In the genomic region with DNA sequence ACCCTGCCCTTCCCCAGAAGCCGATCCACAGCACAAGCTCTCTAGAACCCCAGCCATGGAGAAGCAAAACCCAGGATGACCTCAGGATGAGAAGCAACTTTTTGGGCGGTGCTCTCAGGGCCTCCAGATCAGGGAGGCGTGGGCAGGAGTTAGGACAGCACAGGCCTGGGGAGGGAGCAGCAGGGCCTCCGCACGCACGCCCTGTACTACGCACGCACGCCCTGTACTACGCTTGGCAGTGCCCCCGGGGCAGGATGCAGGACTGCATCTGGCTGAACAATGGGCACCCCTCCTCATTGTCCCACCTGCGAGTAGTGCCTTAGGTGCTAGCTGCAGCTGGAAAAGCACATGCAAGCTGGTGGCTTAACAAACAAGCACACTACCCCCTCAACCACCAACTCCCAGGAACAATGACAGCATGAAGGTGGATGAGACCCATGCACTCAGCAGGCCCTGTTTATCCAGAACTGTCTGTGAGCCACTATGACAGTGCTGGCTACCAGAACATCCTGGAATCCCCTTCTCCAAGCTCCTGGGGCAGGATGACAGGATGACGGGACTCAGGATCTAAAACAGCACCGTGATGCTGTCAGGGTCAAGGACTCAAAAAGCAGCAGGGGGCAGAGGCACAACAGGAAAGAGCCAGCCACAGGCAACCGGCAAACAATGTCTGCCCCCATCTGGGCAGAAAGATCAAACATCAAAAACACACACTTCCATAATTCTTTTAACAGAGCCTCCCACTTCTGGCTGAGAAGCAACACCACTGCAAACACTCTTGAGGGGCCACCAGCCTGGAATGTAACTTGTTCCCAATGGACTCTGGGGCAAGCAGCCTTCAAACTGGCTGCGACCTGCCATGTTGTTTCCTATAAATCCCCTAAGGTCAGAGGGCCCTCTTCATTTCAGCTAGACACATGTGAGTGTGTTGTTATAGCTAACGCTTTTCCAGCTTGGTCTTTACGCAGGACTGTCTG, we compare ENCODE assay signal across 1 cellular context.
A peak's percentile ranks its signal among the peaks of the same experiment; 100 is the strongest.
TF ChIP-seq lines count a peak whose summit lies in the region.

No MANE protein-coding gene starts in this region.

TF ChIP-seq in HepG2, 621 proteins besides CTCF, POLR2A, EP300 and RAD21 (continued from another document and continues in another):
- TF ChIP-seq ZNF138 (CRISPR knock-in tag; IDR thresholded peaks at IDR 0.05; ENCODE audit: low read depth) (no peak), HOXA7 (CRISPR knock-in tag; IDR thresholded peaks at IDR 0.05) (no peak), EZH2 (conservative IDR thresholded peaks at IDR 0.05; ENCODE audit: low read depth, low read length) (no peak), TOPORS (CRISPR knock-in tag; IDR thresholded peaks at IDR 0.05) (no peak), GABPB1 (CRISPR knock-in tag; IDR thresholded peaks at IDR 0.05) (peak; percentile 22; the same call in 1 of the 2 replicates), NFE2L2 (IDR thresholded peaks at IDR 0.05; ENCODE audit: low read length) (no peak), YY1 (IDR thresholded peaks at IDR 0.05; ENCODE audit: insufficient read depth, insufficient replicate concordance, low read depth, low read length) (no peak), ZNF747 (CRISPR knock-in tag; IDR thresholded peaks at IDR 0.05; ENCODE audit: borderline replicate concordance) (no peak), ZNF598 (CRISPR knock-in tag; IDR thresholded peaks at IDR 0.05; ENCODE audit: borderline replicate concordance) (no peak), HNRNPK (IDR thresholded peaks at IDR 0.05; ENCODE audit: low read depth, low read length, poor library complexity, severe bottlenecking) (no peak), ZNF782 (CRISPR knock-in tag; IDR thresholded peaks at IDR 0.05; ENCODE audit: borderline replicate concordance) (no peak), FOXA3 (CRISPR knock-in tag; IDR thresholded peaks at IDR 0.05) (no peak), ZC3H13 (CRISPR knock-in tag; IDR thresholded peaks at IDR 0.05) (no peak), HCFC1 (IDR thresholded peaks at IDR 0.05; ENCODE audit: low read depth, low read length) (no peak), ZNF136 (CRISPR knock-in tag; IDR thresholded peaks at IDR 0.05; ENCODE audit: low read depth) (no peak), PHF8 (CRISPR knock-in tag; IDR thresholded peaks at IDR 0.05) (no peak), ZFX (CRISPR knock-in tag; IDR thresholded peaks at IDR 0.05; ENCODE audit: low read depth) (no peak), ZNF451 (CRISPR knock-in tag; IDR thresholded peaks at IDR 0.05) (no peak), NFE2L1 (CRISPR knock-in tag; IDR thresholded peaks at IDR 0.05; ENCODE audit: borderline replicate concordance) (no peak), ZFP36L2 (CRISPR knock-in tag; IDR thresholded peaks at IDR 0.05) (no peak), MAFF (IDR thresholded peaks at IDR 0.05; ENCODE audit: low read depth, low read length) (no peak), ZNF607 (CRISPR knock-in tag; IDR thresholded peaks at IDR 0.05; ENCODE audit: borderline replicate concordance) (no peak), TAF15 (IDR thresholded peaks at IDR 0.05; ENCODE audit: low read depth, low read length, poor library complexity, severe bottlenecking) (no peak), ZNF343 (CRISPR knock-in tag; IDR thresholded peaks at IDR 0.05) (no peak), ZNF264 (CRISPR knock-in tag; IDR thresholded peaks at IDR 0.05) (no peak), ZNF296 (CRISPR knock-in tag; conservative IDR thresholded peaks at IDR 0.05) (no peak), HIVEP1 (CRISPR knock-in tag; IDR thresholded peaks at IDR 0.05) (no peak), SIX4 (CRISPR knock-in tag; IDR thresholded peaks at IDR 0.05) (no peak), ZNF674 (CRISPR knock-in tag; IDR thresholded peaks at IDR 0.05; ENCODE audit: low read depth) (no peak), ZNF724P (CRISPR knock-in tag; IDR thresholded peaks at IDR 0.05; ENCODE audit: borderline replicate concordance) (no peak), ZNF160 (CRISPR knock-in tag; IDR thresholded peaks at IDR 0.05) (no peak), EHMT2 (IDR thresholded peaks at IDR 0.05; ENCODE audit: borderline replicate concordance, low read depth, low read length) (no peak), ZNF205 (CRISPR knock-in tag; IDR thresholded peaks at IDR 0.05) (0 out of 2 replicates have a peak, but pooled peaks have one; percentile 30), YEATS4 (CRISPR knock-in tag; IDR thresholded peaks at IDR 0.05; ENCODE audit: borderline replicate concordance) (no peak), ZNF772 (CRISPR knock-in tag; IDR thresholded peaks at IDR 0.05) (no peak), DNMT1 (CRISPR knock-in tag; IDR thresholded peaks at IDR 0.05) (no peak)
- TF ChIP-seq, protein P1, sequence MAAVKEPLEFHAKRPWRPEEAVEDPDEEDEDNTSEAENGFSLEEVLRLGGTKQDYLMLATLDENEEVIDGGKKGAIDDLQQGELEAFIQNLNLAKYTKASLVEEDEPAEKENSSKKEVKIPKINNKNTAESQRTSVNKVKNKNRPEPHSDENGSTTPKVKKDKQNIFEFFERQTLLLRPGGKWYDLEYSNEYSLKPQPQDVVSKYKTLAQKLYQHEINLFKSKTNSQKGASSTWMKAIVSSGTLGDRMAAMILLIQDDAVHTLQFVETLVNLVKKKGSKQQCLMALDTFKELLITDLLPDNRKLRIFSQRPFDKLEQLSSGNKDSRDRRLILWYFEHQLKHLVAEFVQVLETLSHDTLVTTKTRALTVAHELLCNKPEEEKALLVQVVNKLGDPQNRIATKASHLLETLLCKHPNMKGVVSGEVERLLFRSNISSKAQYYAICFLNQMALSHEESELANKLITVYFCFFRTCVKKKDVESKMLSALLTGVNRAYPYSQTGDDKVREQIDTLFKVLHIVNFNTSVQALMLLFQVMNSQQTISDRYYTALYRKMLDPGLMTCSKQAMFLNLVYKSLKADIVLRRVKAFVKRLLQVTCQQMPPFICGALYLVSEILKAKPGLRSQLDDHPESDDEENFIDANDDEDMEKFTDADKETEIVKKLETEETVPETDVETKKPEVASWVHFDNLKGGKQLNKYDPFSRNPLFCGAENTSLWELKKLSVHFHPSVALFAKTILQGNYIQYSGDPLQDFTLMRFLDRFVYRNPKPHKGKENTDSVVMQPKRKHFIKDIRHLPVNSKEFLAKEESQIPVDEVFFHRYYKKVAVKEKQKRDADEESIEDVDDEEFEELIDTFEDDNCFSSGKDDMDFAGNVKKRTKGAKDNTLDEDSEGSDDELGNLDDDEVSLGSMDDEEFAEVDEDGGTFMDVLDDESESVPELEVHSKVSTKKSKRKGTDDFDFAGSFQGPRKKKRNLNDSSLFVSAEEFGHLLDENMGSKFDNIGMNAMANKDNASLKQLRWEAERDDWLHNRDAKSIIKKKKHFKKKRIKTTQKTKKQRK (IDR thresholded peaks at IDR 0.05; ENCODE audit: low read length) = no peak
- TF ChIP-seq, protein P2, sequence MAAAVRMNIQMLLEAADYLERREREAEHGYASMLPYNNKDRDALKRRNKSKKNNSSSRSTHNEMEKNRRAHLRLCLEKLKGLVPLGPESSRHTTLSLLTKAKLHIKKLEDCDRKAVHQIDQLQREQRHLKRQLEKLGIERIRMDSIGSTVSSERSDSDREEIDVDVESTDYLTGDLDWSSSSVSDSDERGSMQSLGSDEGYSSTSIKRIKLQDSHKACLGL (CRISPR knock-in tag; IDR thresholded peaks at IDR 0.05) = no peak
- TF ChIP-seq, protein P3, sequence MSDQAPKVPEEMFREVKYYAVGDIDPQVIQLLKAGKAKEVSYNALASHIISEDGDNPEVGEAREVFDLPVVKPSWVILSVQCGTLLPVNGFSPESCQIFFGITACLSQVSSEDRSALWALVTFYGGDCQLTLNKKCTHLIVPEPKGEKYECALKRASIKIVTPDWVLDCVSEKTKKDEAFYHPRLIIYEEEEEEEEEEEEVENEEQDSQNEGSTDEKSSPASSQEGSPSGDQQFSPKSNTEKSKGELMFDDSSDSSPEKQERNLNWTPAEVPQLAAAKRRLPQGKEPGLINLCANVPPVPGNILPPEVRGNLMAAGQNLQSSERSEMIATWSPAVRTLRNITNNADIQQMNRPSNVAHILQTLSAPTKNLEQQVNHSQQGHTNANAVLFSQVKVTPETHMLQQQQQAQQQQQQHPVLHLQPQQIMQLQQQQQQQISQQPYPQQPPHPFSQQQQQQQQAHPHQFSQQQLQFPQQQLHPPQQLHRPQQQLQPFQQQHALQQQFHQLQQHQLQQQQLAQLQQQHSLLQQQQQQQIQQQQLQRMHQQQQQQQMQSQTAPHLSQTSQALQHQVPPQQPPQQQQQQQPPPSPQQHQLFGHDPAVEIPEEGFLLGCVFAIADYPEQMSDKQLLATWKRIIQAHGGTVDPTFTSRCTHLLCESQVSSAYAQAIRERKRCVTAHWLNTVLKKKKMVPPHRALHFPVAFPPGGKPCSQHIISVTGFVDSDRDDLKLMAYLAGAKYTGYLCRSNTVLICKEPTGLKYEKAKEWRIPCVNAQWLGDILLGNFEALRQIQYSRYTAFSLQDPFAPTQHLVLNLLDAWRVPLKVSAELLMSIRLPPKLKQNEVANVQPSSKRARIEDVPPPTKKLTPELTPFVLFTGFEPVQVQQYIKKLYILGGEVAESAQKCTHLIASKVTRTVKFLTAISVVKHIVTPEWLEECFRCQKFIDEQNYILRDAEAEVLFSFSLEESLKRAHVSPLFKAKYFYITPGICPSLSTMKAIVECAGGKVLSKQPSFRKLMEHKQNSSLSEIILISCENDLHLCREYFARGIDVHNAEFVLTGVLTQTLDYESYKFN (CRISPR knock-in tag; conservative IDR thresholded peaks at IDR 0.05) = no peak
- TF ChIP-seq, protein P4, sequence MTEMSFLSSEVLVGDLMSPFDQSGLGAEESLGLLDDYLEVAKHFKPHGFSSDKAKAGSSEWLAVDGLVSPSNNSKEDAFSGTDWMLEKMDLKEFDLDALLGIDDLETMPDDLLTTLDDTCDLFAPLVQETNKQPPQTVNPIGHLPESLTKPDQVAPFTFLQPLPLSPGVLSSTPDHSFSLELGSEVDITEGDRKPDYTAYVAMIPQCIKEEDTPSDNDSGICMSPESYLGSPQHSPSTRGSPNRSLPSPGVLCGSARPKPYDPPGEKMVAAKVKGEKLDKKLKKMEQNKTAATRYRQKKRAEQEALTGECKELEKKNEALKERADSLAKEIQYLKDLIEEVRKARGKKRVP (CRISPR knock-in tag; IDR thresholded peaks at IDR 0.05) = no peak
- TF ChIP-seq, protein P5, sequence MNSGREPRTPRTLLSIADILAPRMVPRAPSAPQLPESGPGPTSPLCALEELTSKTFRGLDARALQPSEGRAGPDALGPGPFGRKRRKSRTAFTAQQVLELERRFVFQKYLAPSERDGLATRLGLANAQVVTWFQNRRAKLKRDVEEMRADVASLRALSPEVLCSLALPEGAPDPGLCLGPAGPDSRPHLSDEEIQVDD (CRISPR knock-in tag; IDR thresholded peaks at IDR 0.05; ENCODE audit: borderline replicate concordance) = no peak
- TF ChIP-seq, protein P6, sequence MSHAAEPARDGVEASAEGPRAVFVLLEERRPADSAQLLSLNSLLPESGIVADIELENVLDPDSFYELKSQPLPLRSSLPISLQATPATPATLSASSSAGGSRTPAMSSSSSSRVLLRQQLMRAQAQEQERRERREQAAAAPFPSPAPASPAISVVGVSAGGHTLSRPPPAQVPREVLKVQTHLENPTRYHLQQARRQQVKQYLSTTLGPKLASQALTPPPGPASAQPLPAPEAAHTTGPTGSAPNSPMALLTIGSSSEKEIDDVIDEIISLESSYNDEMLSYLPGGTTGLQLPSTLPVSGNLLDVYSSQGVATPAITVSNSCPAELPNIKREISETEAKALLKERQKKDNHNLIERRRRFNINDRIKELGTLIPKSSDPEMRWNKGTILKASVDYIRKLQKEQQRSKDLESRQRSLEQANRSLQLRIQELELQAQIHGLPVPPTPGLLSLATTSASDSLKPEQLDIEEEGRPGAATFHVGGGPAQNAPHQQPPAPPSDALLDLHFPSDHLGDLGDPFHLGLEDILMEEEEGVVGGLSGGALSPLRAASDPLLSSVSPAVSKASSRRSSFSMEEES (CRISPR knock-in tag; IDR thresholded peaks at IDR 0.05) = 0 out of 2 replicates have a peak, but pooled peaks have one; percentile 23
- TF ChIP-seq, protein P7, sequence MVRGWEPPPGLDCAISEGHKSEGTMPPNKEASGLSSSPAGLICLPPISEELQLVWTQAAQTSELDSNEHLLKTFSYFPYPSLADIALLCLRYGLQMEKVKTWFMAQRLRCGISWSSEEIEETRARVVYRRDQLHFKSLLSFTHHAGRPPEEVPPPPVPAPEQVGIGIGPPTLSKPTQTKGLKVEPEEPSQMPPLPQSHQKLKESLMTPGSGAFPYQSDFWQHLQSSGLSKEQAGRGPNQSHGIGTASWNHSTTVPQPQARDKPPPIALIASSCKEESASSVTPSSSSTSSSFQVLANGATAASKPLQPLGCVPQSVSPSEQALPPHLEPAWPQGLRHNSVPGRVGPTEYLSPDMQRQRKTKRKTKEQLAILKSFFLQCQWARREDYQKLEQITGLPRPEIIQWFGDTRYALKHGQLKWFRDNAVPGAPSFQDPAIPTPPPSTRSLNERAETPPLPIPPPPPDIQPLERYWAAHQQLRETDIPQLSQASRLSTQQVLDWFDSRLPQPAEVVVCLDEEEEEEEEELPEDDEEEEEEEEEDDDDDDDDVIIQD (CRISPR knock-in tag; IDR thresholded peaks at IDR 0.05; ENCODE audit: low read depth) = 0 out of 2 replicates have a peak, but pooled peaks have one; percentile 13
- TF ChIP-seq, protein P8, sequence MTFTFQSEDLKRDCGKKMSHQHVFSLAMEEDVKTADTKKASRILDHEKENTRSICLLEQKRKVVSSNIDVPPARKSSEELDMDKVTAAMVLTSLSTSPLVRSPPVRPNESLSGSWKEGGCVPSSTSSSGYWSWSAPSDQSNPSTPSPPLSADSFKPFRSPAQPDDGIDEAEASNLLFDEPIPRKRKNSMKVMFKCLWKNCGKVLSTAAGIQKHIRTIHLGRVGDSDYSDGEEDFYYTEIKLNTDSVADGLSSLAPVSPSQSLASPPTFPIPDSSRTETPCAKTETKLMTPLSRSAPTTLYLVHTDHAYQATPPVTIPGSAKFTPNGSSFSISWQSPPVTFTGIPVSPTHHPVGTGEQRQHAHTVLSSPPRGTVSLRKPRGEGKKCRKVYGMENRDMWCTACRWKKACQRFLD (CRISPR knock-in tag; IDR thresholded peaks at IDR 0.05; ENCODE audit: borderline replicate concordance) = no peak
- TF ChIP-seq, protein P9, sequence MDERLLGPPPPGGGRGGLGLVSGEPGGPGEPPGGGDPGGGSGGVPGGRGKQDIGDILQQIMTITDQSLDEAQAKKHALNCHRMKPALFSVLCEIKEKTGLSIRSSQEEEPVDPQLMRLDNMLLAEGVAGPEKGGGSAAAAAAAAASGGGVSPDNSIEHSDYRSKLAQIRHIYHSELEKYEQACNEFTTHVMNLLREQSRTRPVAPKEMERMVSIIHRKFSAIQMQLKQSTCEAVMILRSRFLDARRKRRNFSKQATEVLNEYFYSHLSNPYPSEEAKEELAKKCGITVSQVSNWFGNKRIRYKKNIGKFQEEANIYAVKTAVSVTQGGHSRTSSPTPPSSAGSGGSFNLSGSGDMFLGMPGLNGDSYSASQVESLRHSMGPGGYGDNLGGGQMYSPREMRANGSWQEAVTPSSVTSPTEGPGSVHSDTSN (CRISPR knock-in tag; IDR thresholded peaks at IDR 0.05) = no peak
- TF ChIP-seq, protein P10, sequence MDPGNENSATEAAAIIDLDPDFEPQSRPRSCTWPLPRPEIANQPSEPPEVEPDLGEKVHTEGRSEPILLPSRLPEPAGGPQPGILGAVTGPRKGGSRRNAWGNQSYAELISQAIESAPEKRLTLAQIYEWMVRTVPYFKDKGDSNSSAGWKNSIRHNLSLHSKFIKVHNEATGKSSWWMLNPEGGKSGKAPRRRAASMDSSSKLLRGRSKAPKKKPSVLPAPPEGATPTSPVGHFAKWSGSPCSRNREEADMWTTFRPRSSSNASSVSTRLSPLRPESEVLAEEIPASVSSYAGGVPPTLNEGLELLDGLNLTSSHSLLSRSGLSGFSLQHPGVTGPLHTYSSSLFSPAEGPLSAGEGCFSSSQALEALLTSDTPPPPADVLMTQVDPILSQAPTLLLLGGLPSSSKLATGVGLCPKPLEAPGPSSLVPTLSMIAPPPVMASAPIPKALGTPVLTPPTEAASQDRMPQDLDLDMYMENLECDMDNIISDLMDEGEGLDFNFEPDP (CRISPR knock-in tag; conservative IDR thresholded peaks at IDR 0.05) = no peak
